Comparison of ENCODE assay signal across 20 cellular contexts in genomic region chr9:132015866-132016265, GRCh38.
DNase-seq lines count a peak whose midpoint lies in the region; ATAC-seq, FAIRE-seq and TF ChIP-seq lines count a peak whose summit lies in the region.
"Had no signal": no experiment of that assay in that cellular context is flagged by ENCODE, and none has a peak within 500 bp of the region (broad histone marks: within the 10 kb centered on the region; RNA-seq: fewer than 3 reads in every experiment).

No MANE protein-coding gene starts in this region.

- H4K5ac ChIP-seq in IMR-90 (ENCODE audit: low read depth, low read length) = no peak overlapping the region

- H2BK5ac ChIP-seq in IMR-90 (ENCODE audit: low read depth, low read length, poor library complexity, severe bottlenecking) = no peak overlapping the region

- POLR2A ChIA-PET in A549 (lab: Yijun Ruan, JAX) = no interaction called here
- POLR2A ChIA-PET in IMR-90 (lab: Charles Lee; ENCODE audit: unreplicated experiment) = no interaction called here

- H3K4me1 ChIP-seq in A549 (peaks cover 20% of the 10 kb centered on the region), IMR-90 (ENCODE audit: control insufficient read depth, insufficient read depth, low read length) (peaks cover 3% of the 10 kb centered on the region; the same call in 1 of the 2 replicates)

- H3K4ac ChIP-seq in IMR-90 (ENCODE audit: low read depth, low read length) = no peak overlapping the region

- H3K56ac ChIP-seq in IMR-90 (ENCODE audit: extremely low read depth, insufficient read depth, low read length) = no peak overlapping the region

- in situ Hi-C loops in IMR-90 (cut with MboI; ENCODE audit: low sequenced_read_pairs) = no loop called here

- no peak overlapping the region for H2AK5ac ChIP-seq in IMR-90 (ENCODE audit: low read depth, low read length)

- peak; percentile 20 to 36 for DNase-seq in NCI-H526 (lab: John Stamatoyannopoulos, UW)
- no peak for DNase-seq in NCI-H526 treated with DMSO at 0.1 percent for 48 hours (lab: John Stamatoyannopoulos, UW)
- no peak for DNase-seq in A549 (ENCODE audit: low read depth in 1 of 2, low spot score in 1 of 2)
- no peak for DNase-seq in IMR-90
- DNase-seq in coronary artery (ENCODE audit: low spot score) = no peak
- no peak for DNase-seq in RPMI8226
- DNase-seq: 8988T; AML-193; Caco-2; Calu3; CD4-positive, alpha-beta T cell; CD8-positive, alpha-beta T cell; DMS79 treated with DMSO at 0.1 percent for 48 hours; GF-D8 had no signal

- no peak overlapping the region for H3K27ac ChIP-seq in A549
- H3K27ac ChIP-seq in IMR-90 (ENCODE audit: insufficient read depth, low read length) = no peak overlapping the region
- H3K27ac ChIP-seq in coronary artery = no peak overlapping the region
- H3K27ac ChIP-seq: BLaER1 treated with 17β-estradiol and CSF1 and Interleukin-3, amounts not matched to agents 10 nM and 100 nM; C4-2B had no signal

- no peak overlapping the region for H3K18ac ChIP-seq in IMR-90 (ENCODE audit: low read depth, low read length)

- H3K9me3 ChIP-seq in A549 (peaks cover 2% of the 10 kb centered on the region; the same call in 1 of the 3 replicates), IMR-90 (ENCODE audit: control insufficient read depth, insufficient read depth, low read length) (no peaks in the 10 kb centered on the region)
- H3K9me3 ChIP-seq: BLaER1 treated with 17β-estradiol and CSF1 and Interleukin-3, amounts not matched to agents 10 nM and 100 nM; Caco-2 had no signal

- peaks cover 17% of the 10 kb centered on the region for H4K20me1 ChIP-seq in IMR-90 (ENCODE audit: insufficient read depth, low read length)

- no peaks in the 10 kb centered on the region for H3K27me3 ChIP-seq in IMR-90 (ENCODE audit: control insufficient read depth, insufficient read depth, low read length)
- H3K27me3 ChIP-seq: BLaER1 treated with 17β-estradiol and CSF1 and Interleukin-3, amounts not matched to agents 10 nM and 100 nM had no signal

- no peak overlapping the region for H4K91ac ChIP-seq in IMR-90 (ENCODE audit: insufficient read depth, low read depth, low read length)

- no peak overlapping the region for H2BK15ac ChIP-seq in IMR-90 (ENCODE audit: low read depth, low read length)

- TF ChIP-seq RAD21 in A549 (conservative IDR thresholded peaks at IDR 0.05 in 1 of 2, IDR thresholded peaks at IDR 0.05 in 1 of 2) (no peak), IMR-90 (IDR thresholded peaks at IDR 0.05; ENCODE audit: low read length) (no peak)

- H2AFZ ChIP-seq in IMR-90 (replicated peaks; ENCODE audit: low read length, poor library complexity) = no peak overlapping the region

- no peak overlapping the region for H3K23ac ChIP-seq in IMR-90 (ENCODE audit: low read depth, low read length)

- dilution Hi-C loops in IMR-90 (cut with HindIII; ENCODE audit: low sequenced_read_pairs, unreplicated experiment) = no loop called here

- no peak overlapping the region for H2AK9ac ChIP-seq in IMR-90 (replicated peaks; ENCODE audit: low read depth, low read length, poor library complexity)

- H3K4me2 ChIP-seq in A549 = no peak overlapping the region
- no peak overlapping the region for H3K4me2 ChIP-seq in IMR-90 (ENCODE audit: low read depth, low read length)

- no peak for TF ChIP-seq CTCF in A549 (IDR thresholded peaks at IDR 0.05)
- no peak for TF ChIP-seq CTCF in IMR-90 (conservative IDR thresholded peaks at IDR 0.05; ENCODE audit: low read depth, low read length)
- no peak for TF ChIP-seq CTCF in coronary artery (IDR thresholded peaks at IDR 0.05)

- H3K4me3 ChIP-seq in A549 (no peak overlapping the region), IMR-90 (ENCODE audit: insufficient read depth, low read depth, low read length) (no peak overlapping the region), coronary artery (no peak overlapping the region)
- H3K4me3 ChIP-seq: BLaER1 treated with 17β-estradiol and CSF1 and Interleukin-3, amounts not matched to agents 10 nM and 100 nM had no signal

- H3K14ac ChIP-seq in IMR-90 (replicated peaks; ENCODE audit: low read depth, low read length) = no peak overlapping the region

- H4K8ac ChIP-seq in IMR-90 (ENCODE audit: low read depth in 2 of 2, low read length in 2 of 2) = no peak overlapping the region

- ATAC-seq in A549 (no peak), IMR-90 (ENCODE audit: low read depth) (no peak)
- ATAC-seq: CD8-positive, alpha-beta T cell had no signal

- peaks cover 33 to 52% of the 10 kb centered on the region in 2 experiments for H3K79me1 ChIP-seq in IMR-90 (ENCODE audit: low read depth in 1 of 2, low read length in 2 of 2)

- H3K9ac ChIP-seq in IMR-90 (ENCODE audit: low read depth, low read length) = no peak overlapping the region
- H3K9ac ChIP-seq: BLaER1 treated with 17β-estradiol and CSF1 and Interleukin-3, amounts not matched to agents 10 nM and 100 nM had no signal

- CTCF ChIA-PET in A549 (lab: Yijun Ruan, JAX) (interaction anchor here (0.8 to 1.6 kb wide), 3 partner anchors 9 to 143 kb away, joined by 3 read pairs; no protein-coding TSS in a partner anchor), IMR-90 (lab: Yijun Ruan, JAX) (interaction anchor here (1.4 kb wide), 1 partner anchor 11 kb away, joined by 3 read pairs; no protein-coding TSS in a partner anchor)

- TF ChIP-seq POLR2A in A549 (IDR thresholded peaks at IDR 0.05; ENCODE audit: low read length) = no peak
- no peak for TF ChIP-seq POLR2A in IMR-90 (IDR thresholded peaks at IDR 0.05; ENCODE audit: low read depth, low read length)

- intact Hi-C loops in IMR-90 (cut with micrococcal nuclease) = no loop called here

- no peak overlapping the region for H2BK120ac ChIP-seq in IMR-90 (ENCODE audit: low read depth, low read length)

- H3K9me1 ChIP-seq in IMR-90 (ENCODE audit: insufficient read depth, low read length) = peaks cover 6% of the 10 kb centered on the region

- no peak for FAIRE-seq in A549 (lab: Jason Lieb, UNC)
- FAIRE-seq: A204.1, D721Med, G401.6, GM12891 had no signal

- peaks cover 3% of the 10 kb centered on the region; the same call in 1 of the 2 replicates for H3K36me3 ChIP-seq in IMR-90 (ENCODE audit: control insufficient read depth, insufficient read depth, low read length)

- H2BK20ac ChIP-seq in IMR-90 (ENCODE audit: low read depth, low read length) = no peak overlapping the region

- WGBS in A549 (ENCODE audit: missing lambda C conversion rate) = 94% methylated on average over 3 of the region's 3 CpGs
- WGBS in IMR-90 (ENCODE audit: extremely low coverage in 2 of 2, insufficient read length in 1 of 2), 2 experiments = no CpG with 5 or more reads among the region's 3 CpGs

- TF ChIP-seq EP300 in A549 (IDR thresholded peaks at IDR 0.05) = no peak

- BruUV-seq in IMR-90 (replicated peaks; lab: Mats Ljungman, UMichigan) = no TSS peak

TF ChIP-seq in A549, 52 proteins besides CTCF, POLR2A, EP300 and RAD21:
- TF ChIP-seq ZFP36 (IDR thresholded peaks at IDR 0.05; ENCODE audit: borderline replicate concordance, partially characterized antibody) = no peak
- peak; percentile 23 for TF ChIP-seq MAFK (IDR thresholded peaks at IDR 0.05; ENCODE audit: partially characterized antibody)

TF ChIP-seq in IMR-90, 13 proteins besides CTCF, POLR2A, EP300 and RAD21:
- TF ChIP-seq RCOR1 (IDR thresholded peaks at IDR 0.05; ENCODE audit: insufficient replicate concordance, low read length) (no peak), MAFK (IDR thresholded peaks at IDR 0.05; ENCODE audit: low read depth, low read length) (peak; percentile 38; the same call in 1 of the 2 replicates)

Comparison
In these comparisons a context has a peak if more than half of its experiments do, and no peak if none do; other contexts are left out.
1. DNase-seq: peak in NCI-H526 (2 of 2); none in NCI-H526 treated with DMSO at 0.1 percent for 48 hours (single experiment), A549 (0 of 2), IMR-90 (single experiment), coronary artery (single experiment) and RPMI8226 (single experiment).